ENCODE assay signal across 1 cellular context in genomic region chr21:43571976-43572375, GRCh38.
TF ChIP-seq lines count a peak whose summit lies in the region.

No MANE protein-coding gene starts in this region.

TF ChIP-seq in HepG2, 621 proteins besides CTCF, POLR2A, EP300 and RAD21:
- TF ChIP-seq ZNF687 (CRISPR knock-in tag; IDR thresholded peaks at IDR 0.05) (peak; percentile 29; the same call in 1 of the 2 replicates), MIER3 (CRISPR knock-in tag; IDR thresholded peaks at IDR 0.05; ENCODE audit: borderline replicate concordance) (no peak)
